Comparison of ENCODE assay signal across 24 cellular contexts in genomic region chr22:27648853-27649252, GRCh38.
DNase-seq lines count a peak whose midpoint lies in the region; ATAC-seq, FAIRE-seq and TF ChIP-seq lines count a peak whose summit lies in the region.
"Had no signal": no experiment of that assay in that cellular context is flagged by ENCODE, and none has a peak within 500 bp of the region (broad histone marks: within the 10 kb centered on the region; RNA-seq: fewer than 3 reads in every experiment).

No MANE protein-coding gene starts in this region.

- H3K27ac Mint-ChIP-seq in neural crest cell (ENCODE audit: unreplicated experiment), result peak overlapping the region; percentile 17
- no peak overlapping the region for H3K27ac Mint-ChIP-seq in activated T-helper 17 cell treated with anti-CD3 and anti-CD28 coated beads, Interleukin-2, amount 50 U/mL, for 72 hours
- H3K27ac Mint-ChIP-seq: CD14-positive monocyte; CD4-positive, CD25-positive, alpha-beta regulatory T cell had no signal

- H2AFZ ChIP-seq in osteoblast (ENCODE audit: low read length), result no peak overlapping the region
- H2AFZ ChIP-seq in PC-9, result no peak overlapping the region

- H3K4me3 Mint-ChIP-seq in neural crest cell, result no peak overlapping the region
- no peak overlapping the region for H3K4me3 Mint-ChIP-seq in activated T-helper 17 cell treated with anti-CD3 and anti-CD28 coated beads, Interleukin-2, amount 50 U/mL, for 72 hours
- H3K4me3 Mint-ChIP-seq: CD14-positive monocyte; CD4-positive, CD25-positive, alpha-beta regulatory T cell; CD8-positive, alpha-beta memory T cell had no signal

- no TSS peak for BruUV-seq in PC-9 (replicated peaks; lab: Mats Ljungman, UMichigan)

- TF ChIP-seq CTCF in HEK293 (tag by site-specific recombination; IDR thresholded peaks at IDR 0.05) (no peak), neural crest cell (conservative IDR thresholded peaks at IDR 0.05) (no peak), osteoblast (IDR thresholded peaks at IDR 0.05; ENCODE audit: extremely low read depth, low read depth, low read length) (no peak), PC-9 (conservative IDR thresholded peaks at IDR 0.05) (no peak)

- POLR2A ChIA-PET in HEK293 (lab: Yijun Ruan, JAX), result no interaction called here
- POLR2A ChIA-PET in PC-9 (lab: Charles Lee; ENCODE audit: unreplicated experiment), result no interaction called here

- FAIRE-seq in GM19239 (lab: Jason Lieb, UNC), result no peak
- FAIRE-seq: A204.1, D721Med, G401.6, GM12891 had no signal

- H3K36me3 ChIP-seq in HEK293 (ENCODE audit: control insufficient read depth in 2 of 2, insufficient read depth in 1 of 2, low read length in 2 of 2) (no peaks in the 10 kb centered on the region), osteoblast (ENCODE audit: insufficient read depth, low read length) (no peaks in the 10 kb centered on the region), PC-9 (ENCODE audit: low read depth) (no peaks in the 10 kb centered on the region)
- H3K36me3 ChIP-seq: BE2C, BLaER1 had no signal

- CTCF ChIA-PET in HEK293 (lab: Yijun Ruan, JAX) (no interaction called here), PC-9 (lab: Charles Lee) (no interaction called here)

- H3K9me3 ChIP-seq in HEK293 (ENCODE audit: control insufficient read depth, insufficient read depth, low read depth, low read length) (no peaks in the 10 kb centered on the region), osteoblast (ENCODE audit: low read depth, low read length) (no peaks in the 10 kb centered on the region), PC-9 (ENCODE audit: insufficient read depth, low read depth) (no peaks in the 10 kb centered on the region)
- H3K9me3 ChIP-seq: BE2C, BLaER1 had no signal

- peaks cover 7% of the 10 kb centered on the region for H3K9me3 Mint-ChIP-seq in neural crest cell
- peaks cover 7% of the 10 kb centered on the region for H3K9me3 Mint-ChIP-seq in activated T-helper 17 cell treated with anti-CD3 and anti-CD28 coated beads, Interleukin-2, amount 50 U/mL, for 72 hours
- H3K9me3 Mint-ChIP-seq: CD14-positive monocyte had no signal

- no peaks in the 10 kb centered on the region for H3K36me3 Mint-ChIP-seq in neural crest cell (ENCODE audit: low read depth)
- H3K36me3 Mint-ChIP-seq in activated T-helper 17 cell treated with anti-CD3 and anti-CD28 coated beads, Interleukin-2, amount 50 U/mL, for 72 hours (ENCODE audit: low read depth), result no peaks in the 10 kb centered on the region
- H3K36me3 Mint-ChIP-seq: CD14-positive monocyte; CD4-positive, alpha-beta memory T cell; CD4-positive, CD25-positive, alpha-beta regulatory T cell; CD8-positive, alpha-beta memory T cell had no signal

- no peak for ATAC-seq in activated T-helper 17 cell treated with anti-CD3 and anti-CD28 coated beads, Interleukin-2, amount 50 U/mL, for 72 hours (replicated peaks)

- H3K4me3 ChIP-seq in HEK293 (ENCODE audit: low read depth, low read length) (no peak overlapping the region), osteoblast (ENCODE audit: insufficient read depth, low read length) (no peak overlapping the region), PC-9 (no peak overlapping the region)
- H3K4me3 ChIP-seq: BLaER1 had no signal

- no peaks in the 10 kb centered on the region for H3K4me1 ChIP-seq in HEK293 (ENCODE audit: control insufficient read depth, insufficient read depth, low read length)
- H3K4me1 ChIP-seq in osteoblast (ENCODE audit: insufficient read depth, low read length), result no peaks in the 10 kb centered on the region
- H3K4me1 ChIP-seq in PC-9 (replicated peaks; ENCODE audit: insufficient read depth), result no peaks in the 10 kb centered on the region
- H3K4me1 ChIP-seq: BE2C, BLaER1 had no signal

- peaks cover 16% of the 10 kb centered on the region for H3K27me3 Mint-ChIP-seq in neural crest cell (ENCODE audit: low read depth)
- peaks cover 24% of the 10 kb centered on the region for H3K27me3 Mint-ChIP-seq in activated T-helper 17 cell treated with anti-CD3 and anti-CD28 coated beads, Interleukin-2, amount 50 U/mL, for 72 hours
- H3K27me3 Mint-ChIP-seq: CD4-positive, CD25-positive, alpha-beta regulatory T cell had no signal

- no peaks in the 10 kb centered on the region for H3K9me2 ChIP-seq in PC-9 (ENCODE audit: insufficient read depth)

- peaks cover 18% of the 10 kb centered on the region for H3K4me1 Mint-ChIP-seq in neural crest cell
- H3K4me1 Mint-ChIP-seq in activated T-helper 17 cell treated with anti-CD3 and anti-CD28 coated beads, Interleukin-2, amount 50 U/mL, for 72 hours, result no peaks in the 10 kb centered on the region
- H3K4me1 Mint-ChIP-seq: CD14-positive monocyte; CD4-positive, alpha-beta memory T cell; CD4-positive, CD25-positive, alpha-beta regulatory T cell; CD8-positive, alpha-beta memory T cell had no signal

- no peaks in the 10 kb centered on the region for H3F3A ChIP-seq in PC-9 (ENCODE audit: insufficient read depth, low read depth)

- no peaks in the 10 kb centered on the region for H3K79me2 ChIP-seq in osteoblast (ENCODE audit: insufficient read depth, low read length)
- H3K79me2 ChIP-seq in PC-9 (ENCODE audit: low read depth), result no peaks in the 10 kb centered on the region

- H3K27me3 ChIP-seq in osteoblast (ENCODE audit: insufficient read depth, low read length), result no peaks in the 10 kb centered on the region
- no peaks in the 10 kb centered on the region for H3K27me3 ChIP-seq in PC-9 (ENCODE audit: insufficient read depth, low read depth)
- H3K27me3 ChIP-seq: BLaER1 had no signal

- intact Hi-C loops in PC-9 (cut with micrococcal nuclease; ENCODE audit: unreplicated experiment), result no loop called here

- DNase-seq in neural crest cell (ENCODE audit: low read depth, low spot score) (no peak), osteoblast (ENCODE audit: insufficient read length, low spot score, missing footprints) (peak; percentile 54), PC-9 (no peak), GM19239 (ENCODE audit: insufficient read length, low spot score) (no peak)
- no peak for DNase-seq in activated T-cell treated with anti-CD3 and anti-CD28 coated beads, Interleukin-2, amount 50 U/mL, for 1 hour
- DNase-seq: 8988T; ACHN; BE2C; C1 segment of cervical spinal cord; Calu3; CD4-positive, alpha-beta memory T cell; CD4-positive, CD25-positive, alpha-beta regulatory T cell; CD8-positive, alpha-beta memory T cell; COR-L47; DMS79 treated with DMSO at 0.1 percent for 48 hours; GF-D8 had no signal

- no peak overlapping the region for H3K27ac ChIP-seq in HEK293 (ENCODE audit: extremely low read depth, low read depth, low read length)
- H3K27ac ChIP-seq in osteoblast (ENCODE audit: low read depth, low read length), result no peak overlapping the region
- H3K27ac ChIP-seq in PC-9, result no peak overlapping the region
- H3K27ac ChIP-seq: BLaER1 had no signal

- H3K4me2 ChIP-seq in osteoblast (ENCODE audit: insufficient read depth, low read length) (no peak overlapping the region), PC-9 (no peak overlapping the region)
- H3K4me2 ChIP-seq: BLaER1 had no signal

- H4K20me1 ChIP-seq in osteoblast (ENCODE audit: insufficient read depth, low read length) (no peaks in the 10 kb centered on the region), PC-9 (ENCODE audit: insufficient read depth) (no peaks in the 10 kb centered on the region)
- H4K20me1 ChIP-seq: BLaER1 had no signal

TF ChIP-seq in HEK293, 187 proteins besides CTCF, POLR2A, EP300 and RAD21:
- peak; percentile 29; the same call in 1 of the 2 replicates for TF ChIP-seq EGR2 (tag by site-specific recombination; IDR thresholded peaks at IDR 0.05; ENCODE audit: low read depth)
- TF ChIP-seq ZFHX2 (tag by site-specific recombination; conservative IDR thresholded peaks at IDR 0.05), result peak; percentile 48; the same call in 1 of the 2 replicates
- peak; percentile 88 for TF ChIP-seq ZBTB17 (tag by site-specific recombination; IDR thresholded peaks at IDR 0.05)
- 0 out of 2 replicates have a peak, but pooled peaks have one; percentile 18 for TF ChIP-seq ZNF571 (tag by site-specific recombination; IDR thresholded peaks at IDR 0.05)
- TF ChIP-seq, protein P1, sequence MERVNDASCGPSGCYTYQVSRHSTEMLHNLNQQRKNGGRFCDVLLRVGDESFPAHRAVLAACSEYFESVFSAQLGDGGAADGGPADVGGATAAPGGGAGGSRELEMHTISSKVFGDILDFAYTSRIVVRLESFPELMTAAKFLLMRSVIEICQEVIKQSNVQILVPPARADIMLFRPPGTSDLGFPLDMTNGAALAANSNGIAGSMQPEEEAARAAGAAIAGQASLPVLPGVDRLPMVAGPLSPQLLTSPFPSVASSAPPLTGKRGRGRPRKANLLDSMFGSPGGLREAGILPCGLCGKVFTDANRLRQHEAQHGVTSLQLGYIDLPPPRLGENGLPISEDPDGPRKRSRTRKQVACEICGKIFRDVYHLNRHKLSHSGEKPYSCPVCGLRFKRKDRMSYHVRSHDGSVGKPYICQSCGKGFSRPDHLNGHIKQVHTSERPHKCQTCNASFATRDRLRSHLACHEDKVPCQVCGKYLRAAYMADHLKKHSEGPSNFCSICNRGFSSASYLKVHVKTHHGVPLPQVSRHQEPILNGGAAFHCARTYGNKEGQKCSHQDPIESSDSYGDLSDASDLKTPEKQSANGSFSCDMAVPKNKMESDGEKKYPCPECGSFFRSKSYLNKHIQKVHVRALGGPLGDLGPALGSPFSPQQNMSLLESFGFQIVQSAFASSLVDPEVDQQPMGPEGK (tag by site-specific recombination; IDR thresholded peaks at IDR 0.05), result no peak
- peak; percentile 95 for TF ChIP-seq ZNF366 (tag by site-specific recombination; conservative IDR thresholded peaks at IDR 0.05)
- no peak for TF ChIP-seq KLF1 (tag by site-specific recombination; IDR thresholded peaks at IDR 0.05)
- no peak for TF ChIP-seq ZFP3 (tag by site-specific recombination; IDR thresholded peaks at IDR 0.05; ENCODE audit: low read depth)
